ENCODE assay signal across 1 cellular context in the genomic region with DNA sequence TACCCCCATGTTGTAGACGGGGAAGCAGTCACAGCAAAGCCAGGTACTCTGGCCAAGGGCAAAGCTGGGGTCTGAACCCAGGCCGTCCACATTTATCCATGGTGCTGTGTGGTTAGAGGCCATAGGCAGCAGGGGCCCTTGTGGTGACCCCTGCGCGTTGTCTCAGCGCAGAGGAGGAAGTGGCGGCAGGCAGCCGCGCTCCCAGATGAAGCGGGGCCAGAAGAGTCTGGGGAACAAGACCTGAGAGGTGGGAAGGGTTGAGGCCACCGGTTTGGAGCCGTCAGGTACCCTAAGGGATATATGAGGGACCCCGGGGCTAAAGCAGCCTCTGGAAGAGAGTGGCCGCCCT.
TF ChIP-seq lines count a peak whose summit lies in the region.

No MANE protein-coding gene starts in this region.

TF ChIP-seq in HEK293, 187 proteins besides CTCF, POLR2A, EP300 and RAD21 (continued from another document):
- TF ChIP-seq, protein P1, sequence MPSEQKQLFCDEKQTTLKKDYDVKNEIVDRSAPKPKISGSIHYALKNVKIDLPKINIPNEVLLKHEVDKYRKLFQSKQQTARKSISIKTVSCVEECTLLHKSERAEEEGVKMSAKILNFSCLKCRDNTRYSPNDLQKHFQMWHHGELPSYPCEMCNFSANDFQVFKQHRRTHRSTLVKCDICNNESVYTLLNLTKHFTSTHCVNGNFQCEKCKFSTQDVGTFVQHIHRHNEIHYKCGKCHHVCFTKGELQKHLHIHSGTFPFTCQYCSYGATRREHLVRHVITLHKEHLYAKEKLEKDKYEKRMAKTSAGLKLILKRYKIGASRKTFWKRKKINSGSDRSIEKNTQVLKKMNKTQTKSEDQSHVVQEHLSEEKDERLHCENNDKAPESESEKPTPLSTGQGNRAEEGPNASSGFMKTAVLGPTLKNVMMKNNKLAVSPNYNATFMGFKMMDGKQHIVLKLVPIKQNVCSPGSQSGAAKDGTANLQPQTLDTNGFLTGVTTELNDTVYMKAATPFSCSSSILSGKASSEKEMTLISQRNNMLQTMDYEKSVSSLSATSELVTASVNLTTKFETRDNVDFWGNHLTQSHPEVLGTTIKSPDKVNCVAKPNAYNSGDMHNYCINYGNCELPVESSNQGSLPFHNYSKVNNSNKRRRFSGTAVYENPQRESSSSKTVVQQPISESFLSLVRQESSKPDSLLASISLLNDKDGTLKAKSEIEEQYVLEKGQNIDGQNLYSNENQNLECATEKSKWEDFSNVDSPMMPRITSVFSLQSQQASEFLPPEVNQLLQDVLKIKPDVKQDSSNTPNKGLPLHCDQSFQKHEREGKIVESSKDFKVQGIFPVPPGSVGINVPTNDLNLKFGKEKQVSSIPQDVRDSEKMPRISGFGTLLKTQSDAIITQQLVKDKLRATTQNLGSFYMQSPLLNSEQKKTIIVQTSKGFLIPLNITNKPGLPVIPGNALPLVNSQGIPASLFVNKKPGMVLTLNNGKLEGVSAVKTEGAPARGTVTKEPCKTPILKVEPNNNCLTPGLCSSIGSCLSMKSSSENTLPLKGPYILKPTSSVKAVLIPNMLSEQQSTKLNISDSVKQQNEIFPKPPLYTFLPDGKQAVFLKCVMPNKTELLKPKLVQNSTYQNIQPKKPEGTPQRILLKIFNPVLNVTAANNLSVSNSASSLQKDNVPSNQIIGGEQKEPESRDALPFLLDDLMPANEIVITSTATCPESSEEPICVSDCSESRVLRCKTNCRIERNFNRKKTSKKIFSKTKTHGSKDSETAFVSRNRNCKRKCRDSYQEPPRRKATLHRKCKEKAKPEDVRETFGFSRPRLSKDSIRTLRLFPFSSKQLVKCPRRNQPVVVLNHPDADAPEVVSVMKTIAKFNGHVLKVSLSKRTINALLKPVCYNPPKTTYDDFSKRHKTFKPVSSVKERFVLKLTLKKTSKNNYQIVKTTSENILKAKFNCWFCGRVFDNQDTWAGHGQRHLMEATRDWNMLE (tag by site-specific recombination; conservative IDR thresholded peaks at IDR 0.05; ENCODE audit: low read depth) = no peak
- no peak for TF ChIP-seq ZNF560 (tag by site-specific recombination; IDR thresholded peaks at IDR 0.05; ENCODE audit: borderline replicate concordance)
- TF ChIP-seq, protein P2, sequence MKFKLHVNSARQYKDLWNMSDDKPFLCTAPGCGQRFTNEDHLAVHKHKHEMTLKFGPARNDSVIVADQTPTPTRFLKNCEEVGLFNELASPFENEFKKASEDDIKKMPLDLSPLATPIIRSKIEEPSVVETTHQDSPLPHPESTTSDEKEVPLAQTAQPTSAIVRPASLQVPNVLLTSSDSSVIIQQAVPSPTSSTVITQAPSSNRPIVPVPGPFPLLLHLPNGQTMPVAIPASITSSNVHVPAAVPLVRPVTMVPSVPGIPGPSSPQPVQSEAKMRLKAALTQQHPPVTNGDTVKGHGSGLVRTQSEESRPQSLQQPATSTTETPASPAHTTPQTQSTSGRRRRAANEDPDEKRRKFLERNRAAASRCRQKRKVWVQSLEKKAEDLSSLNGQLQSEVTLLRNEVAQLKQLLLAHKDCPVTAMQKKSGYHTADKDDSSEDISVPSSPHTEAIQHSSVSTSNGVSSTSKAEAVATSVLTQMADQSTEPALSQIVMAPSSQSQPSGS (tag by site-specific recombination; IDR thresholded peaks at IDR 0.05; ENCODE audit: low read depth) = no peak
